In genomic region chr9:133103183-133103986, GRCh38 we compare ENCODE assay signal across 8 cellular contexts. TPM values are rescaled to one million over a fixed set of nuclear protein-coding genes. Genes with fewer than 3 reads are reported as not detected.
A peak's percentile ranks its signal among the peaks of the same experiment; 100 is the strongest.
DNase-seq lines count a peak whose midpoint lies in the region; ATAC-seq and TF ChIP-seq lines count a peak whose summit lies in the region.

No MANE protein-coding gene starts in this region.

- no peak overlapping the region for H3K4me3 Mint-ChIP-seq in Caco-2 (ENCODE audit: unreplicated experiment)
- H3K4me3 Mint-ChIP-seq in IgD-negative memory B cell = no peak overlapping the region
- no peak overlapping the region for H3K4me3 Mint-ChIP-seq in activated CD4-positive, alpha-beta T cell treated with anti-CD3 and anti-CD28 coated beads, Interleukin-2, amount 10 ng/mL, durations not matched to agents 7 days and 5 days

- ATAC-seq in lower lobe of right lung = peak; percentile 82 to 88
- ATAC-seq in HG02870 (IDR thresholded peaks at IDR 0.05; ENCODE audit: unreplicated experiment) = no peak

- no peaks in the 10 kb centered on the region for H3K9me3 ChIP-seq in Caco-2
- H3K9me3 ChIP-seq in lower lobe of right lung = no peaks in the 10 kb centered on the region
- H3K9me3 ChIP-seq in suprapubic skin = no peaks in the 10 kb centered on the region

- H3K4me3 ChIP-seq in Caco-2 (ENCODE audit: low read depth, low read length) = no peak overlapping the region
- H3K4me3 ChIP-seq in lower lobe of right lung = no peak overlapping the region
- H3K4me3 ChIP-seq in suprapubic skin = no peak overlapping the region

- POLR2A ChIA-PET in Caco-2 (lab: Charles Lee) = no interaction called here
- POLR2A ChIA-PET in activated CD4-positive, alpha-beta T cell treated with anti-CD3 and anti-CD28 coated beads, Interleukin-2, amount 10 ng/mL, durations not matched to agents 7 days and 5 days (lab: Charles Lee) = no interaction called here

- TF ChIP-seq EP300 in suprapubic skin (IDR thresholded peaks at IDR 0.05) = no peak

- CTCF ChIA-PET in Caco-2 (lab: Charles Lee) = interaction anchor here (1.7 kb wide), 1 partner anchor 41 kb away, joined by 10 read pairs; no protein-coding TSS in a partner anchor
- CTCF ChIA-PET in activated CD4-positive, alpha-beta T cell treated with anti-CD3 and anti-CD28 coated beads, Interleukin-2, amount 10 ng/mL, durations not matched to agents 7 days and 5 days (lab: Charles Lee) = interaction anchor here (3.3 to 10.6 kb wide), 2 partner anchors 12 to 43 kb away, joined by 25 to 110 read pairs; no protein-coding TSS in a partner anchor

- no peak overlapping the region for H3K27ac ChIP-seq in lower lobe of right lung
- peak overlapping the region; percentile 11 for H3K27ac ChIP-seq in suprapubic skin

- no peak for TF ChIP-seq POLR2A in suprapubic skin (IDR thresholded peaks at IDR 0.05)

- WGBS in suprapubic skin = 38% methylated on average over 9 of the region's 14 CpGs

- TF ChIP-seq CTCF in Caco-2 (IDR thresholded peaks at IDR 0.05; ENCODE audit: insufficient read depth in 1 of 2, low read depth in 1 of 2, low read length in 1 of 2, severe bottlenecking in 1 of 2, unreplicated experiment in 1 of 2) (peak; percentile 91 to 93), lower lobe of right lung (IDR thresholded peaks at IDR 0.05) (peak; percentile 98), suprapubic skin (IDR thresholded peaks at IDR 0.05) (peak; percentile 91 to 95)

- intact Hi-C loops in Caco-2 (cut with micrococcal nuclease; ENCODE audit: unreplicated experiment) = loop anchor here (1.0 kb wide), 1 partner anchor 44 kb away; no protein-coding TSS in a partner anchor
- intact Hi-C loops in lower lobe of right lung (cut with DNase I) = loop anchor here (5.0 kb wide), 1 partner anchor 44 kb away; no protein-coding TSS in a partner anchor

- BruUV-seq in Caco-2 (replicated peaks; lab: Mats Ljungman, UMichigan) = no TSS peak

- H3K27me3 ChIP-seq in Caco-2 (replicated peaks; ENCODE audit: control insufficient read depth, insufficient read depth, low read length) (no peaks in the 10 kb centered on the region), lower lobe of right lung (ENCODE audit: low read depth) (no peaks in the 10 kb centered on the region), suprapubic skin (no peaks in the 10 kb centered on the region)

- H3K4me1 Mint-ChIP-seq in Caco-2 (ENCODE audit: low read depth, unreplicated experiment) (no peaks in the 10 kb centered on the region), IgD-negative memory B cell (peaks cover 0 to 2% (median 0%) of the 10 kb centered on the region in 3 donors)
- H3K4me1 Mint-ChIP-seq in activated CD4-positive, alpha-beta T cell treated with anti-CD3 and anti-CD28 coated beads, Interleukin-2, amount 10 ng/mL, durations not matched to agents 7 days and 5 days = peaks cover 2% of the 10 kb centered on the region

- H3K36me3 ChIP-seq in Caco-2 (ENCODE audit: control insufficient read depth, insufficient read depth, low read length) (peaks cover 3% of the 10 kb centered on the region; the same call in 1 of the 2 replicates), lower lobe of right lung (peaks cover 98% of the 10 kb centered on the region), suprapubic skin (peaks cover 100% of the 10 kb centered on the region)

- DNase-seq in Caco-2 = peak in 1 of 2 experiments; percentile 76
- peak; percentile 54 for DNase-seq in activated CD4-positive, alpha-beta T cell treated with anti-CD3 and anti-CD28 coated beads, Interleukin-2, amount 10 ng/mL, durations not matched to agents 7 days and 5 days
- DNase-seq in dermis blood vessel endothelial cell = peak; percentile 72
- DNase-seq in lower lobe of right lung = peak; percentile 81
- peak in 1 of 2 donors; percentile 80 for DNase-seq in suprapubic skin (ENCODE audit: low spot score in 2 of 2)
- no peak for DNase-seq in HPDE6-E6E7 (ENCODE audit: extremely low spot score)

- H3K4me1 ChIP-seq in Caco-2 (no peaks in the 10 kb centered on the region), lower lobe of right lung (no peaks in the 10 kb centered on the region), suprapubic skin (peaks cover 9% of the 10 kb centered on the region)

- H3K27me3 Mint-ChIP-seq in Caco-2 (ENCODE audit: insufficient read depth, unreplicated experiment) (no peaks in the 10 kb centered on the region), IgD-negative memory B cell (no peaks in the 10 kb centered on the region)
- H3K27me3 Mint-ChIP-seq in activated CD4-positive, alpha-beta T cell treated with anti-CD3 and anti-CD28 coated beads, Interleukin-2, amount 10 ng/mL, durations not matched to agents 7 days and 5 days = no peaks in the 10 kb centered on the region

- H3K27ac Mint-ChIP-seq in Caco-2 (ENCODE audit: unreplicated experiment) (peak overlapping the region; percentile 32), IgD-negative memory B cell (peak overlapping the region in 2 of 3 donors; percentile 46 to 51)
- H3K27ac Mint-ChIP-seq in activated CD4-positive, alpha-beta T cell treated with anti-CD3 and anti-CD28 coated beads, Interleukin-2, amount 10 ng/mL, durations not matched to agents 7 days and 5 days = peak overlapping the region; percentile 51

- H3K36me3 Mint-ChIP-seq in Caco-2 (ENCODE audit: insufficient read depth, unreplicated experiment) = peaks cover 45% of the 10 kb centered on the region
- H3K36me3 Mint-ChIP-seq in IgD-negative memory B cell = peaks cover 9% of the 10 kb centered on the region
- peaks cover 54% of the 10 kb centered on the region for H3K36me3 Mint-ChIP-seq in activated CD4-positive, alpha-beta T cell treated with anti-CD3 and anti-CD28 coated beads, Interleukin-2, amount 10 ng/mL, durations not matched to agents 7 days and 5 days (ENCODE audit: low read depth)

- H3K9me3 Mint-ChIP-seq in Caco-2 (ENCODE audit: unreplicated experiment) (no peaks in the 10 kb centered on the region), IgD-negative memory B cell (peaks cover 0 to 2% (median 0%) of the 10 kb centered on the region in 3 donors)
- no peaks in the 10 kb centered on the region for H3K9me3 Mint-ChIP-seq in activated CD4-positive, alpha-beta T cell treated with anti-CD3 and anti-CD28 coated beads, Interleukin-2, amount 10 ng/mL, durations not matched to agents 7 days and 5 days

RNA-seq across cellular contexts. Expression of gene RALGDS, which starts 17.7 kb away (rescaled TPM):
- total RNA-seq in Caco-2 (2022) (18.7 and 19.7 TPM in 2 replicates), dermis blood vessel endothelial cell (68.7 and 68.9 TPM in 2 replicates), lower lobe of right lung (71.1 TPM), suprapubic skin (100 to 1,000 TPM; 173 to 244 (median 212) TPM)
- 16.9 TPM for polyA plus RNA-seq in IgD-negative memory B cell
- 10 to 100 TPM; 79.1 to 92.3 TPM for total RNA-seq in activated CD4-positive, alpha-beta T cell treated with anti-CD3 and anti-CD28 coated beads, Interleukin-2, amount 10 ng/mL, durations not matched to agents 7 days and 5 days

RNA-seq across cellular contexts. Expression of gene CEL, which starts 41.6 kb away (rescaled TPM):
- total RNA-seq in Caco-2 (2022) = 1.9 and 2.0 TPM in 2 replicates
- polyA plus RNA-seq in IgD-negative memory B cell = not detected
- 1 to 10 TPM; 2.8 to 3.5 TPM for total RNA-seq in activated CD4-positive, alpha-beta T cell treated with anti-CD3 and anti-CD28 coated beads, Interleukin-2, amount 10 ng/mL, durations not matched to agents 7 days and 5 days
- 0.14 and 0.17 TPM in 2 replicates for total RNA-seq in dermis blood vessel endothelial cell
- total RNA-seq in lower lobe of right lung = 1.4 TPM
- total RNA-seq in suprapubic skin = 10 to 100 TPM in 1 of 4 donors, 1 to 10 TPM in 3; 5.2 to 10.7 (median 5.9) TPM
